In genomic region chr10:101040061-101040460, GRCh38 we compare ENCODE assay signal across 26 cellular contexts. TPM values are rescaled to one million over a fixed set of nuclear protein-coding genes. Genes with fewer than 3 reads are reported as not detected.
DNase-seq lines count a peak whose midpoint lies in the region; TF ChIP-seq lines count a peak whose summit lies in the region.
"Had no signal": no experiment of that assay in that cellular context is flagged by ENCODE, and none has a peak within 500 bp of the region (broad histone marks: within the 10 kb centered on the region; RNA-seq: fewer than 3 reads in every experiment).

No MANE protein-coding gene starts in this region.

- H2AFZ ChIP-seq in mammary epithelial cell (ENCODE audit: low read depth, low read length), result no peak overlapping the region

- dilution Hi-C loops in mammary epithelial cell (cut with HindIII; ENCODE audit: low sequenced_read_pairs), result no loop called here

- H3K36me3 Mint-ChIP-seq in MCF 10A (ENCODE audit: insufficient read depth, unreplicated experiment), result peaks cover 31% of the 10 kb centered on the region

- no peaks in the 10 kb centered on the region for H3K9me3 Mint-ChIP-seq in MCF 10A (ENCODE audit: unreplicated experiment)
- H3K9me3 Mint-ChIP-seq: CD8-positive, alpha-beta memory T cell; H9; HFFc6 had no signal

- BruUV-seq in mammary epithelial cell (replicated peaks; lab: Mats Ljungman, UMichigan), result no TSS peak
- no TSS peak for BruUV-seq in MCF 10A (replicated peaks; lab: Mats Ljungman, UMichigan)

- no peak overlapping the region for H3K27ac Mint-ChIP-seq in MCF 10A (ENCODE audit: low read depth, unreplicated experiment)
- H3K27ac Mint-ChIP-seq: H9 had no signal

- H3K4me2 ChIP-seq in mammary epithelial cell (ENCODE audit: insufficient read depth, low read depth, low read length), result peak overlapping the region; percentile 1

- H3K27me3 Mint-ChIP-seq in MCF 10A (ENCODE audit: insufficient read depth, unreplicated experiment), result no peaks in the 10 kb centered on the region

- TF ChIP-seq CTCF in mammary epithelial cell (conservative IDR thresholded peaks at IDR 0.05 in 1 of 2, IDR thresholded peaks at IDR 0.05 in 1 of 2; ENCODE audit: extremely low read depth in 1 of 2, insufficient read depth in 1 of 2, low read depth in 1 of 2, low read length in 2 of 2), result no peak
- no peak for TF ChIP-seq CTCF in MCF 10A (IDR thresholded peaks at IDR 0.05; ENCODE audit: unreplicated experiment)

- intact Hi-C loops in mammary epithelial cell (cut with micrococcal nuclease) (no loop called here), MCF 10A (cut with micrococcal nuclease) (no loop called here)

- H3K36me3 ChIP-seq in mammary epithelial cell (ENCODE audit: insufficient read depth, low read length), result peaks cover 14% of the 10 kb centered on the region

- POLR2A ChIA-PET in MCF 10A (lab: Yijun Ruan, JAX), result interaction anchor here (4.1 to 5.4 kb wide), 3 partner anchors 8 to 42 kb away, joined by 24 to 82 read pairs (median 55); partner anchors contain the start of genes LZTS2, PDZD7 and SFXN3

- DNase-seq in mammary epithelial cell (peak; percentile 52), MCF 10A (ENCODE audit: unreplicated experiment) (no peak), middle frontal gyrus (ENCODE audit: extremely low spot score, low spot score) (no peak)
- no peak for DNase-seq in activated effector memory CD4-positive, alpha-beta T cell treated with Interleukin-2 at 50 U/mL for 16 hours
- no peak for DNase-seq in activated naive CD4-positive, alpha-beta T cell (lab: John Stamatoyannopoulos, UW)
- DNase-seq: 8988T; AML-193; CD8-positive, alpha-beta memory T cell; DMS53; GF-D8; H9; HFFc6; MM.1S; NCI-H1092; NCI-H1436; NCI-H187 treated with DMSO at 0.1 percent for 48 hours; NCI-H2107; NCI-H446 treated with DMSO at 0.1 percent for 48 hours; NCI-H526 treated with DMSO at 0.1 percent for 48 hours; OCI-M1 had no signal

- peaks cover 8% of the 10 kb centered on the region for H3K79me2 ChIP-seq in mammary epithelial cell (ENCODE audit: insufficient read depth, low read length)

- H3K4me3 Mint-ChIP-seq in MCF 10A (ENCODE audit: unreplicated experiment), result no peak overlapping the region
- H3K4me3 Mint-ChIP-seq: H9, HFFc6 had no signal

- H3K27me3 ChIP-seq in mammary epithelial cell (ENCODE audit: insufficient read depth, low read length) (no peaks in the 10 kb centered on the region), layer of hippocampus (ENCODE audit: control insufficient read depth, insufficient read depth, low read length) (no peaks in the 10 kb centered on the region)

- 18% methylated on average over 3 of the region's 3 CpGs for WGBS in mammary epithelial cell (ENCODE audit: low coverage, missing lambda C conversion rate)

- no peaks in the 10 kb centered on the region for H3K9me3 ChIP-seq in mammary epithelial cell (replicated peaks; ENCODE audit: insufficient read depth, low read length)

- H3K9ac ChIP-seq in mammary epithelial cell (ENCODE audit: insufficient read depth, low read length), result no peak overlapping the region

- H3K4me3 ChIP-seq in mammary epithelial cell (replicated peaks in 1 of 3; ENCODE audit: insufficient read depth in 1 of 3, low read depth in 2 of 3, low read length in 3 of 3), result no peak overlapping the region
- H3K4me3 ChIP-seq: K562 had no signal

- peaks cover 39% of the 10 kb centered on the region for H3K4me1 ChIP-seq in mammary epithelial cell (ENCODE audit: insufficient read depth, low read length)

- H3K27ac ChIP-seq in mammary epithelial cell (ENCODE audit: insufficient read depth, low read depth, low read length) (no peak overlapping the region), cingulate gyrus (ENCODE audit: low read depth, low read length) (peak overlapping the region; percentile 41), layer of hippocampus (ENCODE audit: low read depth, low read length) (peak overlapping the region; percentile 25), temporal lobe (ENCODE audit: low read depth, low read length) (peak overlapping the region; percentile 59)
- H3K27ac ChIP-seq: C4-2B, HL-60 had no signal

- H4K20me1 ChIP-seq in mammary epithelial cell (ENCODE audit: insufficient read depth, low read length), result no peaks in the 10 kb centered on the region

- in situ Hi-C loops in mammary epithelial cell (cut with MboI; ENCODE audit: low sequenced_read_pairs in 2 of 2), result no loop called here

- CTCF ChIA-PET in mammary epithelial cell (lab: Charles Lee; ENCODE audit: low non-redundant PET) (interaction anchor here (0.6 kb wide), 1 partner anchor 504 kb away, joined by 3 read pairs; the partner anchor contains the start of gene HIF1AN), MCF 10A (lab: Yijun Ruan, JAX) (interaction anchor here (0.6 to 13.2 kb wide), 10 partner anchors 11 to 229 kb away, joined by 3 to 234 read pairs (median 4); partner anchors contain the start of gene KAZALD1)

- H3K4me1 Mint-ChIP-seq in MCF 10A (ENCODE audit: insufficient read depth, unreplicated experiment), result peaks cover 29% of the 10 kb centered on the region

RNA-seq across cellular contexts. Expression of gene SFXN3, which starts 9.0 kb away (rescaled TPM):
- 100 to 1,000 TPM in 1 of 2 donors, 10 to 100 TPM in 1; 79.4 to 102 TPM for total RNA-seq in mammary epithelial cell
- 104 TPM for polyA plus RNA-seq in mammary epithelial cell
- 101 TPM for polyA minus RNA-seq in mammary epithelial cell
- total RNA-seq in MCF 10A (2022), result 39.4 and 55.2 TPM in 2 replicates
- 45.2 TPM for total RNA-seq in temporal lobe

RNA-seq across cellular contexts. Expression of gene PDZD7, which starts 9.1 kb away (rescaled TPM):
- total RNA-seq in mammary epithelial cell, result 1 to 10 TPM in 1 of 2 donors, under 1 TPM in 1; 0.59 to 2.7 TPM
- 0.95 TPM for polyA plus RNA-seq in mammary epithelial cell
- 0.47 TPM for polyA minus RNA-seq in mammary epithelial cell
- 0.27 and 0.58 TPM in 2 replicates for total RNA-seq in MCF 10A (2022)
- total RNA-seq in temporal lobe, result 3.2 TPM

RNA-seq across cellular contexts. Expression of gene KAZALD1, which starts 21.7 kb away (rescaled TPM):
- 1 to 10 TPM; 1.5 to 2.3 TPM for total RNA-seq in mammary epithelial cell
- 0.92 TPM for polyA plus RNA-seq in mammary epithelial cell
- not detected for polyA minus RNA-seq in mammary epithelial cell
- 2.4 and 6.7 TPM in 2 replicates for total RNA-seq in MCF 10A (2022)
- total RNA-seq in temporal lobe, result 0.25 TPM
- polyA plus RNA-seq: CD8-positive, alpha-beta memory T cell had no signal

RNA-seq across cellular contexts. Expression of gene LZTS2, which starts 40.5 kb away (rescaled TPM):
- total RNA-seq in mammary epithelial cell (100 to 1,000 TPM in 1 of 2 donors, 10 to 100 TPM in 1; 44.3 to 159 TPM), MCF 10A (2022) (15.2 and 18.6 TPM in 2 replicates), temporal lobe (10.6 TPM)
- 30.4 TPM for polyA plus RNA-seq in mammary epithelial cell
- polyA minus RNA-seq in mammary epithelial cell, result 18.3 TPM

RNA-seq across cellular contexts. Expression of gene TWNK, which starts 52.7 kb away (rescaled TPM):
- total RNA-seq in mammary epithelial cell, result 10 to 100 TPM in 1 of 2 donors, 1 to 10 TPM in 1; 6.8 to 18.7 TPM
- 14.4 TPM for polyA plus RNA-seq in mammary epithelial cell
- 13.5 TPM for polyA minus RNA-seq in mammary epithelial cell
- total RNA-seq in MCF 10A (2022), result 19.1 and 27.9 TPM in 2 replicates
- 6.9 TPM for total RNA-seq in temporal lobe
